Comparison of ENCODE assay signal across 9 cellular contexts in genomic region chr3:45105855-45106655, GRCh38. TPM values are rescaled to one million over a fixed set of nuclear protein-coding genes. Genes with fewer than 3 reads are reported as not detected.
A peak's percentile ranks its signal among the peaks of the same experiment; 100 is the strongest.
DNase-seq lines count a peak whose midpoint lies in the region; ATAC-seq and TF ChIP-seq lines count a peak whose summit lies in the region.
"Had no signal": no experiment of that assay in that cellular context is flagged by ENCODE, and none has a peak within 500 bp of the region (broad histone marks: within the 10 kb centered on the region; RNA-seq: fewer than 3 reads in every experiment).

No MANE protein-coding gene starts in this region.

- peak; percentile 91 for DNase-seq in activated CD8-positive, alpha-beta T cell treated with anti-CD3 and anti-CD28 coated beads, Interleukin-2, amount 10 ng/mL, durations not matched to agents 7 days and 5 days
- DNase-seq in fibroblast of lung (ENCODE audit: low read depth in 2 of 2) (peak; percentile 87 to 96), NCI-H510A treated with DMSO at 0.1 percent for 48 hours (lab: John Stamatoyannopoulos, UW) (no peak), NCI-H1417 treated with DMSO at 0.1 percent for 48 hours (lab: John Stamatoyannopoulos, UW) (no peak), anterior cingulate cortex (lab: John Stamatoyannopoulos, UW) (no peak), DMS153 (lab: John Stamatoyannopoulos, UW) (no peak)
- peak; percentile 25 for DNase-seq in stimulated activated CD8-positive, alpha-beta memory T cell treated with anti-CD3 and anti-CD28 coated beads, Interleukin-7, amount 100 ng/mL, for 24 hours (ENCODE audit: low read depth)

- H2AFZ ChIP-seq in KMS-11 (ENCODE audit: low read depth) (no peak overlapping the region), fibroblast of lung (ENCODE audit: low read length) (no peak overlapping the region)

- no peaks in the 10 kb centered on the region for H3K9me3 ChIP-seq in fibroblast of lung (ENCODE audit: control insufficient read depth, insufficient read depth, low read depth, low read length)

- H3K36me3 Mint-ChIP-seq in activated CD8-positive, alpha-beta T cell treated with anti-CD3 and anti-CD28 coated beads, Interleukin-2, amount 10 ng/mL, durations not matched to agents 7 days and 5 days (ENCODE audit: low read depth): peaks cover 67% of the 10 kb centered on the region

- peak; percentile 85 for ATAC-seq in activated CD8-positive, alpha-beta T cell treated with anti-CD3 and anti-CD28 coated beads, Interleukin-2, amount 10 ng/mL, durations not matched to agents 7 days and 5 days

- H4K20me1 ChIP-seq in KMS-11 (ENCODE audit: insufficient read depth): no peaks in the 10 kb centered on the region
- H4K20me1 ChIP-seq in fibroblast of lung (ENCODE audit: control insufficient read depth, extremely low read depth, insufficient read depth, low read length): no peaks in the 10 kb centered on the region

- H3K27me3 ChIP-seq in KMS-11 (ENCODE audit: insufficient read depth, low read depth): no peaks in the 10 kb centered on the region
- H3K27me3 ChIP-seq in fibroblast of lung (ENCODE audit: control insufficient read depth, insufficient read depth, low read length): no peaks in the 10 kb centered on the region

- H3K36me3 ChIP-seq in KMS-11 (ENCODE audit: insufficient read depth) (no peaks in the 10 kb centered on the region), fibroblast of lung (ENCODE audit: control insufficient read depth, insufficient read depth, low read length) (peaks cover 16% of the 10 kb centered on the region)

- CTCF ChIA-PET in activated CD8-positive, alpha-beta T cell treated with anti-CD3 and anti-CD28 coated beads, Interleukin-2, amount 10 ng/mL, durations not matched to agents 7 days and 5 days (lab: Charles Lee): interaction anchor here (0.5 to 2.5 kb wide), 7 partner anchors 13 to 195 kb away, joined by 3 to 8 read pairs (median 6); no protein-coding TSS in a partner anchor

- peak overlapping the region; percentile 16 for H3K4me3 Mint-ChIP-seq in activated CD8-positive, alpha-beta T cell treated with anti-CD3 and anti-CD28 coated beads, Interleukin-2, amount 10 ng/mL, durations not matched to agents 7 days and 5 days
- H3K4me3 Mint-ChIP-seq: IgD-negative memory B cell had no signal

- no peaks in the 10 kb centered on the region for H3K9me3 Mint-ChIP-seq in activated CD8-positive, alpha-beta T cell treated with anti-CD3 and anti-CD28 coated beads, Interleukin-2, amount 10 ng/mL, durations not matched to agents 7 days and 5 days (ENCODE audit: insufficient read depth)

- H3K9ac ChIP-seq in KMS-11 (no peak overlapping the region), fibroblast of lung (ENCODE audit: insufficient read depth, low read length) (no peak overlapping the region)

- TF ChIP-seq CTCF in KMS-11 (conservative IDR thresholded peaks at IDR 0.05; ENCODE audit: low read depth, low read length) (no peak), fibroblast of lung (conservative IDR thresholded peaks at IDR 0.05 in 1 of 2, IDR thresholded peaks at IDR 0.05 in 1 of 2; ENCODE audit: low read depth in 1 of 2, low read length in 2 of 2) (no peak)

- H3K27ac Mint-ChIP-seq in activated CD8-positive, alpha-beta T cell treated with anti-CD3 and anti-CD28 coated beads, Interleukin-2, amount 10 ng/mL, durations not matched to agents 7 days and 5 days: peak overlapping the region; percentile 83
- H3K27ac Mint-ChIP-seq: IgD-negative memory B cell had no signal

- no peak overlapping the region for H3K27ac ChIP-seq in KMS-11
- H3K27ac ChIP-seq in fibroblast of lung (ENCODE audit: insufficient read depth, low read length): peak overlapping the region; percentile 93

- no peaks in the 10 kb centered on the region for H3K79me2 ChIP-seq in KMS-11 (ENCODE audit: insufficient read depth, low read depth)
- no peaks in the 10 kb centered on the region for H3K79me2 ChIP-seq in fibroblast of lung (ENCODE audit: control insufficient read depth, insufficient read depth, low read length)

- POLR2A ChIA-PET in activated CD8-positive, alpha-beta T cell treated with anti-CD3 and anti-CD28 coated beads, Interleukin-2, amount 10 ng/mL, durations not matched to agents 7 days and 5 days (lab: Charles Lee): interaction anchor here (0.6 to 2.8 kb wide), 4 partner anchors 12 to 58 kb away, joined by 3 to 10 read pairs (median 3); no protein-coding TSS in a partner anchor

- H3K4me1 Mint-ChIP-seq in activated CD8-positive, alpha-beta T cell treated with anti-CD3 and anti-CD28 coated beads, Interleukin-2, amount 10 ng/mL, durations not matched to agents 7 days and 5 days (ENCODE audit: low read depth): peaks cover 87% of the 10 kb centered on the region

- peaks cover 56% of the 10 kb centered on the region for H3K4me1 ChIP-seq in KMS-11 (ENCODE audit: low read depth, poor library complexity, severe bottlenecking)
- peaks cover 18% of the 10 kb centered on the region for H3K4me1 ChIP-seq in fibroblast of lung (ENCODE audit: control insufficient read depth, extremely low read depth, insufficient read depth, low read length)

- H3K4me3 ChIP-seq in KMS-11 (IDR thresholded peaks at IDR 0.05; ENCODE audit: insufficient read depth, low read depth, low read length) (no peak overlapping the region), fibroblast of lung (replicated peaks in 1 of 4; ENCODE audit: control extremely low read depth in 1 of 4, insufficient read depth in 1 of 4, low read depth in 3 of 4, low read length in 4 of 4) (no peak overlapping the region)

- H3K4me2 ChIP-seq in KMS-11 (peak overlapping the region; percentile 17; the same call in 1 of the 2 replicates), fibroblast of lung (ENCODE audit: extremely low read depth, insufficient read depth, low read length) (peak overlapping the region; percentile 30)

- peaks cover 8% of the 10 kb centered on the region for H3K27me3 Mint-ChIP-seq in activated CD8-positive, alpha-beta T cell treated with anti-CD3 and anti-CD28 coated beads, Interleukin-2, amount 10 ng/mL, durations not matched to agents 7 days and 5 days (ENCODE audit: low read depth)

RNA-seq across cellular contexts. Expression of gene CDCP1, which starts 40.1 kb away (rescaled TPM):
- 10 to 100 TPM; 16.4 to 17.7 TPM for total RNA-seq in activated CD8-positive, alpha-beta T cell treated with anti-CD3 and anti-CD28 coated beads, Interleukin-2, amount 10 ng/mL, durations not matched to agents 7 days and 5 days
- 16.9 and 56.1 TPM in 2 replicates for total RNA-seq in fibroblast of lung
- 25.6 and 59.1 TPM in 2 replicates for polyA plus RNA-seq in fibroblast of lung
- polyA plus RNA-seq in fibroblast of lung (2012): 23.2 and 42.4 TPM in 2 replicates
- polyA minus RNA-seq in fibroblast of lung (ENCODE audit: low replicate concordance): 101 and 225 TPM in 2 replicates
- polyA plus RNA-seq: IgD-negative memory B cell had no signal

Comparison
In these comparisons a context has a peak if more than half of its experiments do, and no peak if none do; other contexts are left out.
1. DNase-seq: peak in activated CD8-positive, alpha-beta T cell treated with anti-CD3 and anti-CD28 coated beads, Interleukin-2, amount 10 ng/mL, durations not matched to agents 7 days and 5 days (single experiment), fibroblast of lung (2 of 2) and stimulated activated CD8-positive, alpha-beta memory T cell treated with anti-CD3 and anti-CD28 coated beads, Interleukin-7, amount 100 ng/mL, for 24 hours (single experiment); none in NCI-H510A treated with DMSO at 0.1 percent for 48 hours (single experiment), NCI-H1417 treated with DMSO at 0.1 percent for 48 hours (single experiment), anterior cingulate cortex (0 of 58) and DMS153 (single experiment).